Comparison of ENCODE assay signal across 14 cellular contexts in the genomic region with DNA sequence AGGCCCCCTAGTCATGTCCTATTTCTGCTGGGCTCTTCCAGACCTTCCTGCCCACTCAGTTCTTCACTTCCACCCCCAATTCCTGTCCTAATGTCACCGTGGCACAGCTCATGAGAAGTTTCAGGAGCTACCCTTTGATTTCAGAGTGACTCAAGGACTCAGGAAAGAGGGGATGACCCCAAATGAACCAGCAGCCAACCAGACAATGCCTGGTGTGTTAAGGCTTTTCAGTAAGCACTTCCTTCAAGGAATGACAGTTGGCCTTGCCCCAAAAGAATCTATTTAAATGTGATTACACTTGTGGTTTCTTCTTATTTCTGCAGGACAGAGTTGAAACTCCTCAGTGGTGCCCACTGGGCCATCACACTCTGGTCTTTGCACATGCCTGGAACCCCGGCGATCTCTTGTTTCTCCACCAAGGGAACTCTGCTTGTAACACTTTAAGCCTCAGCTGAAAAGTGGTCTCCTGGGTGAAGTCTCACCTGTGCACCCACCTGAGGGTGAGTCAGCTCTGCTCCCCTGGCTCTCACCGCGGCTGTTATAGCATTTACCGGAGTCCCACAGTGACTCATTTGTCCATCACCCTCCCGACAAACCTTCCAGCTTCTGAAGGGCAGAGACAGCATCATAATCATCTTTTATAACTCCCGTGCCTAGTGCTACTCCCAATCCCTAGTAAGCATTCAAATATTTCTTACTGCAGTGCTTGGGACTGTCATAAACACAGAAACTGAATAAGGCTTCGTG.
A peak's percentile ranks its signal among the peaks of the same experiment; 100 is the strongest.
DNase-seq lines count a peak whose midpoint lies in the region; ATAC-seq and TF ChIP-seq lines count a peak whose summit lies in the region.
"Had no signal": no experiment of that assay in that cellular context is flagged by ENCODE, and none has a peak within 500 bp of the region (broad histone marks: within the 10 kb centered on the region; RNA-seq: fewer than 3 reads in every experiment).

No MANE protein-coding gene starts in this region.

- no peaks in the 10 kb centered on the region for H3K9me3 ChIP-seq in HEK293 (ENCODE audit: control insufficient read depth, insufficient read depth, low read depth, low read length)
- no peaks in the 10 kb centered on the region for H3K9me3 ChIP-seq in sigmoid colon
- no peaks in the 10 kb centered on the region for H3K9me3 ChIP-seq in Peyer's patch
- H3K9me3 ChIP-seq: gastrocnemius medialis, prostate gland had no signal

- DNase-seq in SK-MEL-5 (ENCODE audit: low read depth, low spot score) = peak; percentile 79
- DNase-seq in fibroblast of peridontal ligament (ENCODE audit: extremely low read depth) = peak; percentile 29
- no peak for DNase-seq in sigmoid colon
- no peak for DNase-seq in NCI-H187 (lab: John Stamatoyannopoulos, UW)
- DNase-seq in Peyer's patch = no peak
- DNase-seq: activated CD4-positive, alpha-beta T cell treated with anti-CD3 and anti-CD28 coated beads, Interleukin-2, amount 10 ng/mL, durations not matched to agents 7 days and 5 days; activated gamma-delta T cell treated with Interleukin-2 at 50 U/mL for 16 hours; DMS153; gastrocnemius medialis; NCI-H1105; NCI-H82 had no signal

- H3K4me3 ChIP-seq in HEK293 (ENCODE audit: low read depth, low read length) = no peak overlapping the region
- H3K4me3 ChIP-seq in sigmoid colon = no peak overlapping the region
- H3K4me3 ChIP-seq in Peyer's patch = no peak overlapping the region
- H3K4me3 ChIP-seq: gastrocnemius medialis, prostate gland had no signal

- CTCF ChIA-PET in HEK293 (lab: Yijun Ruan, JAX) = interaction anchor here (0.6 to 0.9 kb wide), 2 partner anchors 44 to 244 kb away, joined by 3 to 6 read pairs; no protein-coding TSS in a partner anchor

- H3K27ac ChIP-seq in HEK293 (ENCODE audit: extremely low read depth, low read depth, low read length) = no peak overlapping the region
- peak overlapping the region; percentile 2 to 68 (median 50) for H3K27ac ChIP-seq in sigmoid colon
- no peak overlapping the region for H3K27ac ChIP-seq in Peyer's patch
- H3K27ac ChIP-seq: gastrocnemius medialis, prostate gland had no signal

- no peak for TF ChIP-seq POLR2A in sigmoid colon (IDR thresholded peaks at IDR 0.05)
- TF ChIP-seq POLR2A in Peyer's patch (IDR thresholded peaks at IDR 0.05) = no peak

- in situ Hi-C loops in SK-MEL-5 (cut with HindIII; ENCODE audit: low pct_unique_long_range_greater_than_20kb, low sequenced_read_pairs) = no loop called here

- no peaks in the 10 kb centered on the region for H3K27me3 ChIP-seq in sigmoid colon
- H3K27me3 ChIP-seq in Peyer's patch = no peaks in the 10 kb centered on the region
- H3K27me3 ChIP-seq: gastrocnemius medialis had no signal

- no peak for TF ChIP-seq CTCF in HEK293 (tag by site-specific recombination; IDR thresholded peaks at IDR 0.05)
- TF ChIP-seq CTCF in sigmoid colon (IDR thresholded peaks at IDR 0.05) = no peak
- TF ChIP-seq CTCF in Peyer's patch (IDR thresholded peaks at IDR 0.05) = no peak

- H3K36me3 ChIP-seq in HEK293 (ENCODE audit: control insufficient read depth in 2 of 2, insufficient read depth in 1 of 2, low read length in 2 of 2) (no peaks in the 10 kb centered on the region), sigmoid colon (no peaks in the 10 kb centered on the region), Peyer's patch (no peaks in the 10 kb centered on the region)
- H3K36me3 ChIP-seq: gastrocnemius medialis, prostate gland had no signal

- TF ChIP-seq EP300 in sigmoid colon (IDR thresholded peaks at IDR 0.05) = peak in 1 of 4 donors; percentile 64

- H3K4me1 ChIP-seq in HEK293 (ENCODE audit: control insufficient read depth, insufficient read depth, low read length) (peaks cover 2% of the 10 kb centered on the region; the same call in 1 of the 2 replicates), sigmoid colon (peaks cover 0 to 25% (median 13%) of the 10 kb centered on the region in 4 donors), Peyer's patch (peaks cover 0 to 11% (median 0%) of the 10 kb centered on the region in 4 donors)
- H3K4me1 ChIP-seq: prostate gland had no signal

- POLR2A ChIA-PET in HEK293 (lab: Yijun Ruan, JAX) = interaction anchor here (0.6 kb wide), 1 partner anchor 1079 kb away, joined by 3 read pairs; no protein-coding TSS in a partner anchor

- 24 to 63% methylated on average over 9 of the region's 9 CpGs for WGBS in sigmoid colon, 2 donors

- intact Hi-C loops in sigmoid colon (cut with DNase I) = no loop called here

- ATAC-seq in HG02642 (IDR thresholded peaks at IDR 0.05; ENCODE audit: poor library complexity, unreplicated experiment) = no peak
- ATAC-seq: gastrocnemius medialis had no signal

TF ChIP-seq in HEK293, 187 proteins besides CTCF, POLR2A, EP300 and RAD21:
- no peak for TF ChIP-seq ZNF664 (tag by site-specific recombination; IDR thresholded peaks at IDR 0.05)
- TF ChIP-seq, protein P1, sequence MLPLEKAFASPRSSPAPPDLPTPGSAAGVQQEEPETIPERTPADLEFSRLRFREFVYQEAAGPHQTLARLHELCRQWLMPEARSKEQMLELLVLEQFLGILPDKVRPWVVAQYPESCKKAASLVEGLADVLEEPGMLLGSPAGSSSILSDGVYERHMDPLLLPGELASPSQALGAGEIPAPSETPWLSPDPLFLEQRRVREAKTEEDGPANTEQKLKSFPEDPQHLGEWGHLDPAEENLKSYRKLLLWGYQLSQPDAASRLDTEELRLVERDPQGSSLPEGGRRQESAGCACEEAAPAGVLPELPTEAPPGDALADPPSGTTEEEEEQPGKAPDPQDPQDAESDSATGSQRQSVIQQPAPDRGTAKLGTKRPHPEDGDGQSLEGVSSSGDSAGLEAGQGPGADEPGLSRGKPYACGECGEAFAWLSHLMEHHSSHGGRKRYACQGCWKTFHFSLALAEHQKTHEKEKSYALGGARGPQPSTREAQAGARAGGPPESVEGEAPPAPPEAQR (tag by site-specific recombination; IDR thresholded peaks at IDR 0.05) = no peak
- TF ChIP-seq, protein P2, sequence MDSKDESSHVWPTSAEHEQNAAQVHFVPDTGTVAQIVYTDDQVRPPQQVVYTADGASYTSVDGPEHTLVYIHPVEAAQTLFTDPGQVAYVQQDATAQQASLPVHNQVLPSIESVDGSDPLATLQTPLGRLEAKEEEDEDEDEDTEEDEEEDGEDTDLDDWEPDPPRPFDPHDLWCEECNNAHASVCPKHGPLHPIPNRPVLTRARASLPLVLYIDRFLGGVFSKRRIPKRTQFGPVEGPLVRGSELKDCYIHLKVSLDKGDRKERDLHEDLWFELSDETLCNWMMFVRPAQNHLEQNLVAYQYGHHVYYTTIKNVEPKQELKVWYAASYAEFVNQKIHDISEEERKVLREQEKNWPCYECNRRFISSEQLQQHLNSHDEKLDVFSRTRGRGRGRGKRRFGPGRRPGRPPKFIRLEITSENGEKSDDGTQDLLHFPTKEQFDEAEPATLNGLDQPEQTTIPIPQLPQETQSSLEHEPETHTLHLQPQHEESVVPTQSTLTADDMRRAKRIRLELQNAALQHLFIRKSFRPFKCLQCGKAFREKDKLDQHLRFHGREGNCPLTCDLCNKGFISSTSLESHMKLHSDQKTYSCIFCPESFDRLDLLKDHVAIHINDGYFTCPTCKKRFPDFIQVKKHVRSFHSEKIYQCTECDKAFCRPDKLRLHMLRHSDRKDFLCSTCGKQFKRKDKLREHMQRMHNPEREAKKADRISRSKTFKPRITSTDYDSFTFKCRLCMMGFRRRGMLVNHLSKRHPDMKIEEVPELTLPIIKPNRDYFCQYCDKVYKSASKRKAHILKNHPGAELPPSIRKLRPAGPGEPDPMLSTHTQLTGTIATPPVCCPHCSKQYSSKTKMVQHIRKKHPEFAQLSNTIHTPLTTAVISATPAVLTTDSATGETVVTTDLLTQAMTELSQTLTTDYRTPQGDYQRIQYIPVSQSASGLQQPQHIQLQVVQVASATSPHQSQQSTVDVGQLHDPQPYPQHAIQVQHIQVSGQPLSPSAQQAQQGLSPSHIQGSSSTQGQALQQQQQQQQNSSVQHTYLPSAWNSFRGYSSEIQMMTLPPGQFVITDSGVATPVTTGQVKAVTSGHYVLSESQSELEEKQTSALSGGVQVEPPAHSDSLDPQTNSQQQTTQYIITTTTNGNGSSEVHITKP (tag by site-specific recombination; IDR thresholded peaks at IDR 0.05) = 0 out of 2 replicates have a peak, but pooled peaks have one; percentile 15
- no peak for TF ChIP-seq ZNF555 (tag by site-specific recombination; conservative IDR thresholded peaks at IDR 0.05)
- TF ChIP-seq OSR2 (tag by site-specific recombination; IDR thresholded peaks at IDR 0.05) = peak; percentile 46; the same call in 1 of the 2 replicates

Comparison
In these comparisons a context has a peak if more than half of its experiments do, and no peak if none do; other contexts are left out.
1. H3K27ac ChIP-seq: peak in sigmoid colon (4 of 4); none in HEK293 (single experiment) and Peyer's patch (0 of 4).
2. DNase-seq: peak in SK-MEL-5 (single experiment) and fibroblast of peridontal ligament (single experiment); none in sigmoid colon (single experiment), NCI-H187 (0 of 2) and Peyer's patch (0 of 3).